In genomic region chr7:129840757-129841156, GRCh38 we compare ENCODE assay signal across 11 cellular contexts.
A peak's percentile ranks its signal among the peaks of the same experiment; 100 is the strongest.
DNase-seq lines count a peak whose midpoint lies in the region; ATAC-seq, FAIRE-seq and TF ChIP-seq lines count a peak whose summit lies in the region.
"Had no signal": no experiment of that assay in that cellular context is flagged by ENCODE, and none has a peak within 500 bp of the region (broad histone marks: within the 10 kb centered on the region; RNA-seq: fewer than 3 reads in every experiment).

No MANE protein-coding gene starts in this region.

- no peak overlapping the region for H2AFZ ChIP-seq in astrocyte (ENCODE audit: low read depth, low read length)

- H3K36me3 Mint-ChIP-seq in astrocyte (ENCODE audit: low read depth, unreplicated experiment) (peaks cover 16% of the 10 kb centered on the region), endothelial cell (ENCODE audit: low read depth, unreplicated experiment) (peaks cover 4% of the 10 kb centered on the region)

- TF ChIP-seq CTCF in astrocyte (IDR thresholded peaks at IDR 0.05; ENCODE audit: insufficient read depth, low read depth, low read length): no peak
- no peak for TF ChIP-seq CTCF in endothelial cell (IDR thresholded peaks at IDR 0.05; ENCODE audit: unreplicated experiment)

- H3K27ac ChIP-seq in HUES64 (ENCODE audit: low read depth, low read length) (peak overlapping the region; percentile 33; the same call in 1 of the 2 replicates), astrocyte (ENCODE audit: low read depth, low read length) (peak overlapping the region; percentile 40)

- H3K4me1 Mint-ChIP-seq in astrocyte (ENCODE audit: low read depth, unreplicated experiment): peaks cover 42% of the 10 kb centered on the region
- peaks cover 36% of the 10 kb centered on the region for H3K4me1 Mint-ChIP-seq in endothelial cell (ENCODE audit: unreplicated experiment)

- FAIRE-seq in astrocyte (lab: Jason Lieb, UNC): peak; percentile 56

- ATAC-seq in GM19035 (IDR thresholded peaks at IDR 0.05; ENCODE audit: unreplicated experiment): no peak
- ATAC-seq in HG03460 (IDR thresholded peaks at IDR 0.05; ENCODE audit: unreplicated experiment): no peak
- ATAC-seq: stimulated activated memory B cell treated with anti-CD40 and anti-IgM and Interleukin-4, amounts not matched to agents 10 μg/mL and 1 μg/mL and 100 μg/mL, for 72 hours had no signal

- H3K9ac ChIP-seq in HUES64 (ENCODE audit: low read depth, low read length) (no peak overlapping the region), astrocyte (ENCODE audit: low read length) (peak overlapping the region; percentile 12)

- peaks cover 26% of the 10 kb centered on the region for H4K20me1 ChIP-seq in astrocyte (ENCODE audit: insufficient read depth, low read length)

- DNase-seq in AG20443 (ENCODE audit: low spot score): peak; percentile 22
- peak; percentile 90 for DNase-seq in astrocyte (ENCODE audit: low read depth)
- peak; percentile 37 for DNase-seq in iris pigment epithelial cell (ENCODE audit: low read depth)
- no peak for DNase-seq in endothelial cell (ENCODE audit: low spot score)
- no peak for DNase-seq in NCI-H1092 (lab: John Stamatoyannopoulos, UW)
- DNase-seq: activated CD8-positive, alpha-beta memory T cell treated with anti-CD3 and anti-CD28 coated beads, Interleukin-2, amount 50 U/mL, for 4 hours; cerebellar nuclear complex had no signal

- H3K4me1 ChIP-seq in HUES64 (ENCODE audit: insufficient read depth, low read length) (peaks cover 53% of the 10 kb centered on the region), astrocyte (ENCODE audit: insufficient read depth, low read length) (peaks cover 40% of the 10 kb centered on the region)

- 97% methylated on average over 4 of the region's 4 CpGs for WGBS in HUES64

- H3K36me3 ChIP-seq in HUES64 (ENCODE audit: insufficient read depth, low read length) (peaks cover 13% of the 10 kb centered on the region; the same call in 1 of the 2 replicates), astrocyte (ENCODE audit: insufficient read depth, low read length) (peaks cover 6% of the 10 kb centered on the region)

- H3K9me3 ChIP-seq in HUES64 (ENCODE audit: insufficient read depth, low read depth, low read length) (no peaks in the 10 kb centered on the region), astrocyte (ENCODE audit: insufficient read depth, low read depth, low read length) (no peaks in the 10 kb centered on the region)

- H3K27me3 Mint-ChIP-seq in astrocyte (ENCODE audit: low read depth, unreplicated experiment): no peaks in the 10 kb centered on the region
- peaks cover 6% of the 10 kb centered on the region for H3K27me3 Mint-ChIP-seq in endothelial cell (ENCODE audit: unreplicated experiment)
- H3K27me3 Mint-ChIP-seq: stimulated activated memory B cell treated with anti-CD40 and anti-IgM and Interleukin-4, amounts not matched to agents 10 μg/mL and 1 μg/mL and 100 μg/mL, for 72 hours had no signal

- H3K4me3 Mint-ChIP-seq in astrocyte (ENCODE audit: unreplicated experiment) (no peak overlapping the region), endothelial cell (ENCODE audit: unreplicated experiment) (no peak overlapping the region)
- H3K4me3 Mint-ChIP-seq: stimulated activated memory B cell treated with anti-CD40 and anti-IgM and Interleukin-4, amounts not matched to agents 10 μg/mL and 1 μg/mL and 100 μg/mL, for 72 hours had no signal

- peak overlapping the region; percentile 50 for H3K4me2 ChIP-seq in astrocyte (ENCODE audit: low read length)

- H3K27ac Mint-ChIP-seq in astrocyte (ENCODE audit: unreplicated experiment) (peak overlapping the region; percentile 41), endothelial cell (ENCODE audit: unreplicated experiment) (no peak overlapping the region)
- H3K27ac Mint-ChIP-seq: stimulated activated memory B cell treated with anti-CD40 and anti-IgM and Interleukin-4, amounts not matched to agents 10 μg/mL and 1 μg/mL and 100 μg/mL, for 72 hours had no signal

- peaks cover 24% of the 10 kb centered on the region for H3K79me2 ChIP-seq in astrocyte (ENCODE audit: insufficient read depth, low read length)

- no peaks in the 10 kb centered on the region for H3K9me3 Mint-ChIP-seq in astrocyte (ENCODE audit: unreplicated experiment)
- no peaks in the 10 kb centered on the region for H3K9me3 Mint-ChIP-seq in endothelial cell (ENCODE audit: unreplicated experiment)
- H3K9me3 Mint-ChIP-seq: stimulated activated memory B cell treated with anti-CD40 and anti-IgM and Interleukin-4, amounts not matched to agents 10 μg/mL and 1 μg/mL and 100 μg/mL, for 72 hours had no signal

- H3K27me3 ChIP-seq in HUES64 (ENCODE audit: insufficient read depth, low read length) (no peaks in the 10 kb centered on the region), astrocyte (ENCODE audit: insufficient read depth, low read length) (no peaks in the 10 kb centered on the region)

- no peak overlapping the region for H3K4me3 ChIP-seq in HUES64 (ENCODE audit: low read length)
- no peak overlapping the region for H3K4me3 ChIP-seq in astrocyte (ENCODE audit: insufficient read depth, low read depth, low read length)

Comparison
In these comparisons a context has a peak if more than half of its experiments do, and no peak if none do; other contexts are left out.
1. DNase-seq: peak in AG20443 (single experiment), astrocyte (single experiment) and iris pigment epithelial cell (single experiment); none in endothelial cell (single experiment) and NCI-H1092 (single experiment).